Comparison of ENCODE assay signal across 22 cellular contexts in the genomic region with DNA sequence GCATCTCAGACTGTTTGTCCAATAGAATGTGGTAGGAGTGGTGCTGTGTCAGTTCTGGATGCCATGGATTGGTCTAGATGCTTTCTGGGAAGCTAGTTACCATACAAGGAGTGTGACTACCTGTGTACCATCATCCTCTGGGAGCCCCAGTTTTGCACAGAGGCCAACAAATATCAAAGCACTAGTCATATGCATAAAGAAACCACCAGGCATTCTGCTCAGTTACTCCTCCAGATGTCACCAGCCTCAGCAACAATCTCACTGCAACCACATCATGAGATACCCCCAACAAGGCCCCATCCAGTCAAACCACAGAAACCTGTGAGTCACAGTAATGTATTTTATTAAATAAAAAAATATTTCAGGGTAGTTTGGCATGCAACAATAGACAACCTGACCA.
A peak's percentile ranks its signal among the peaks of the same experiment; 100 is the strongest.
DNase-seq lines count a peak whose midpoint lies in the region; ATAC-seq and TF ChIP-seq lines count a peak whose summit lies in the region.
"Had no signal": no experiment of that assay in that cellular context is flagged by ENCODE, and none has a peak within 500 bp of the region (broad histone marks: within the 10 kb centered on the region; RNA-seq: fewer than 3 reads in every experiment).

No MANE protein-coding gene starts in this region.

- H3K4me3 Mint-ChIP-seq in activated CD8-positive, alpha-beta T cell treated with anti-CD3 and anti-CD28 coated beads for 36 hours, result no peak overlapping the region
- H3K4me3 Mint-ChIP-seq in activated CD8-positive, alpha-beta T cell treated with anti-CD3 and anti-CD28 coated beads, Interleukin-2, amount 10 ng/mL, durations not matched to agents 7 days and 5 days, result no peak overlapping the region
- H3K4me3 Mint-ChIP-seq: activated B cell treated with CpG ODN at 0.5 μM for 24 hours, CD14-positive monocyte, HFFc6 had no signal

- no peak for TF ChIP-seq CTCF in activated CD8-positive, alpha-beta T cell treated with anti-CD3 and anti-CD28 coated beads for 36 hours (IDR thresholded peaks at IDR 0.05)
- TF ChIP-seq CTCF in fibroblast of lung (conservative IDR thresholded peaks at IDR 0.05 in 1 of 2, IDR thresholded peaks at IDR 0.05 in 1 of 2; ENCODE audit: low read depth in 1 of 2, low read length in 2 of 2), result no peak
- no peak for TF ChIP-seq CTCF in transverse colon (IDR thresholded peaks at IDR 0.05)

- H3K27ac Mint-ChIP-seq in activated CD8-positive, alpha-beta T cell treated with anti-CD3 and anti-CD28 coated beads for 36 hours, result no peak overlapping the region
- no peak overlapping the region for H3K27ac Mint-ChIP-seq in activated CD8-positive, alpha-beta T cell treated with anti-CD3 and anti-CD28 coated beads, Interleukin-2, amount 10 ng/mL, durations not matched to agents 7 days and 5 days
- H3K27ac Mint-ChIP-seq: activated B cell treated with CpG ODN at 0.5 μM for 24 hours, CD14-positive monocyte, HFFc6 had no signal

- no peak for TF ChIP-seq EP300 in transverse colon (IDR thresholded peaks at IDR 0.05; ENCODE audit: low read depth)

- CTCF ChIA-PET in activated CD8-positive, alpha-beta T cell treated with anti-CD3 and anti-CD28 coated beads for 36 hours (lab: Charles Lee), result no interaction called here
- CTCF ChIA-PET in activated CD8-positive, alpha-beta T cell treated with anti-CD3 and anti-CD28 coated beads, Interleukin-2, amount 10 ng/mL, durations not matched to agents 7 days and 5 days (lab: Charles Lee), result no interaction called here

- no peak overlapping the region for H3K4me2 ChIP-seq in fibroblast of lung (ENCODE audit: extremely low read depth, insufficient read depth, low read length)
- H3K4me2 ChIP-seq: A549 had no signal

- intact Hi-C loops in activated CD8-positive, alpha-beta T cell treated with anti-CD3 and anti-CD28 coated beads for 36 hours (cut with micrococcal nuclease), result no loop called here
- intact Hi-C loops in transverse colon (cut with DNase I; ENCODE audit: low total_unique reads), result no loop called here

- POLR2A ChIA-PET in activated CD8-positive, alpha-beta T cell treated with anti-CD3 and anti-CD28 coated beads for 36 hours (lab: Charles Lee), result no interaction called here
- POLR2A ChIA-PET in activated CD8-positive, alpha-beta T cell treated with anti-CD3 and anti-CD28 coated beads, Interleukin-2, amount 10 ng/mL, durations not matched to agents 7 days and 5 days (lab: Charles Lee), result no interaction called here

- H2AFZ ChIP-seq in fibroblast of lung (ENCODE audit: low read length), result no peak overlapping the region
- H2AFZ ChIP-seq: parathyroid adenoma had no signal

- in situ Hi-C loops in transverse colon (cut with MboI; ENCODE audit: low pct_ligation_motif_present in 1 of 4, low pct_unique_long_range_greater_than_20kb in 1 of 4, low sequenced_read_pairs in 3 of 4), result no loop called here

- no peaks in the 10 kb centered on the region for H3K27me3 Mint-ChIP-seq in activated CD8-positive, alpha-beta T cell treated with anti-CD3 and anti-CD28 coated beads for 36 hours
- H3K27me3 Mint-ChIP-seq in activated CD8-positive, alpha-beta T cell treated with anti-CD3 and anti-CD28 coated beads, Interleukin-2, amount 10 ng/mL, durations not matched to agents 7 days and 5 days (ENCODE audit: low read depth), result no peaks in the 10 kb centered on the region
- H3K27me3 Mint-ChIP-seq: activated B cell treated with CpG ODN at 0.5 μM for 24 hours had no signal

- DNase-seq in activated CD8-positive, alpha-beta T cell treated with anti-CD3 and anti-CD28 coated beads for 36 hours, result peak; percentile 14
- DNase-seq in activated CD8-positive, alpha-beta T cell treated with anti-CD3 and anti-CD28 coated beads, Interleukin-2, amount 10 ng/mL, durations not matched to agents 7 days and 5 days, result no peak
- DNase-seq in SW480 (ENCODE audit: low spot score) (peak; percentile 54), fibroblast of lung (ENCODE audit: low read depth in 2 of 2) (peak; percentile 50 to 59), transverse colon (no peak), GM19240 (ENCODE audit: insufficient read length, low spot score) (no peak), NOMO-1 treated with DMSO at 0.1 percent for 48 hours (lab: John Stamatoyannopoulos, UW; ENCODE audit: unreplicated experiment) (no peak)
- no peak for DNase-seq in stimulated activated naive CD8-positive, alpha-beta T cell treated with anti-CD3 and anti-CD28 coated beads, Interleukin-15, Interleukin-2, amounts not matched to agents 100 U/mL and 50 U/mL, for 24 hours
- DNase-seq: activated B cell treated with CpG ODN at 0.5 μM for 24 hours; activated naive CD4-positive, alpha-beta T cell treated with Interleukin-2 at 50 U/mL for 16 hours; DMS53; HFFc6; KG1; left ventricle myocardium superior; NCI-H1436; small intestine; stimulated activated naive CD4-positive, alpha-beta T cell treated with Interleukin-2 at 50 U/mL for 16 hours; upper lobe of right lung had no signal

- H3K4me3 ChIP-seq in fibroblast of lung (replicated peaks in 1 of 4; ENCODE audit: control extremely low read depth in 1 of 4, insufficient read depth in 1 of 4, low read depth in 3 of 4, low read length in 4 of 4) (no peak overlapping the region), transverse colon (no peak overlapping the region)
- H3K4me3 ChIP-seq: A549, upper lobe of right lung had no signal

- no peak overlapping the region for H3K9ac ChIP-seq in fibroblast of lung (ENCODE audit: insufficient read depth, low read length)
- H3K9ac ChIP-seq: parathyroid adenoma had no signal

- no peaks in the 10 kb centered on the region for H4K20me1 ChIP-seq in fibroblast of lung (ENCODE audit: control insufficient read depth, extremely low read depth, insufficient read depth, low read length)

- no peaks in the 10 kb centered on the region for H3K4me1 Mint-ChIP-seq in activated CD8-positive, alpha-beta T cell treated with anti-CD3 and anti-CD28 coated beads for 36 hours (ENCODE audit: low read depth)
- H3K4me1 Mint-ChIP-seq in activated CD8-positive, alpha-beta T cell treated with anti-CD3 and anti-CD28 coated beads, Interleukin-2, amount 10 ng/mL, durations not matched to agents 7 days and 5 days (ENCODE audit: low read depth), result no peaks in the 10 kb centered on the region
- H3K4me1 Mint-ChIP-seq: activated B cell treated with CpG ODN at 0.5 μM for 24 hours, CD14-positive monocyte had no signal

- H3K27me3 ChIP-seq in fibroblast of lung (ENCODE audit: control insufficient read depth, insufficient read depth, low read length) (no peaks in the 10 kb centered on the region), transverse colon (no peaks in the 10 kb centered on the region)
- H3K27me3 ChIP-seq: upper lobe of right lung had no signal

- peak; percentile 42 for ATAC-seq in activated CD8-positive, alpha-beta T cell treated with anti-CD3 and anti-CD28 coated beads for 36 hours
- ATAC-seq in activated CD8-positive, alpha-beta T cell treated with anti-CD3 and anti-CD28 coated beads, Interleukin-2, amount 10 ng/mL, durations not matched to agents 7 days and 5 days, result no peak
- peak; percentile 52 for ATAC-seq in stimulated activated naive CD8-positive, alpha-beta T cell treated with anti-CD3 and anti-CD28 coated beads, Interleukin-15, Interleukin-2, amounts not matched to agents 100 U/mL and 50 U/mL, for 24 hours
- ATAC-seq: A549, left ventricle myocardium superior, Right ventricle myocardium inferior, upper lobe of right lung had no signal

- H3K36me3 Mint-ChIP-seq in activated CD8-positive, alpha-beta T cell treated with anti-CD3 and anti-CD28 coated beads for 36 hours (ENCODE audit: low read depth), result no peaks in the 10 kb centered on the region
- H3K36me3 Mint-ChIP-seq in activated CD8-positive, alpha-beta T cell treated with anti-CD3 and anti-CD28 coated beads, Interleukin-2, amount 10 ng/mL, durations not matched to agents 7 days and 5 days (ENCODE audit: low read depth), result no peaks in the 10 kb centered on the region
- H3K36me3 Mint-ChIP-seq: CD14-positive monocyte had no signal

- no peaks in the 10 kb centered on the region for H3K4me1 ChIP-seq in fibroblast of lung (ENCODE audit: control insufficient read depth, extremely low read depth, insufficient read depth, low read length)
- no peaks in the 10 kb centered on the region for H3K4me1 ChIP-seq in transverse colon
- H3K4me1 ChIP-seq: A549, parathyroid adenoma, upper lobe of right lung had no signal

- no peaks in the 10 kb centered on the region for H3K79me2 ChIP-seq in fibroblast of lung (ENCODE audit: control insufficient read depth, insufficient read depth, low read length)
- H3K79me2 ChIP-seq: parathyroid adenoma had no signal

- no peaks in the 10 kb centered on the region for H3K9me3 ChIP-seq in fibroblast of lung (ENCODE audit: control insufficient read depth, insufficient read depth, low read depth, low read length)
- no peaks in the 10 kb centered on the region for H3K9me3 ChIP-seq in transverse colon
- H3K9me3 ChIP-seq: A549, upper lobe of right lung had no signal

- H3K36me3 ChIP-seq in fibroblast of lung (ENCODE audit: control insufficient read depth, insufficient read depth, low read length) (no peaks in the 10 kb centered on the region), transverse colon (no peaks in the 10 kb centered on the region)
- H3K36me3 ChIP-seq: upper lobe of right lung had no signal

- H3K27ac ChIP-seq in fibroblast of lung (ENCODE audit: insufficient read depth, low read length) (no peak overlapping the region), transverse colon (no peak overlapping the region)
- H3K27ac ChIP-seq: A549, parathyroid adenoma, upper lobe of right lung had no signal

- H3K9me3 Mint-ChIP-seq in activated CD8-positive, alpha-beta T cell treated with anti-CD3 and anti-CD28 coated beads for 36 hours, result no peaks in the 10 kb centered on the region
- H3K9me3 Mint-ChIP-seq in activated CD8-positive, alpha-beta T cell treated with anti-CD3 and anti-CD28 coated beads, Interleukin-2, amount 10 ng/mL, durations not matched to agents 7 days and 5 days (ENCODE audit: insufficient read depth), result peaks cover 3% of the 10 kb centered on the region
- H3K9me3 Mint-ChIP-seq: activated B cell treated with CpG ODN at 0.5 μM for 24 hours, HFFc6 had no signal

- no peak for TF ChIP-seq POLR2A in transverse colon (IDR thresholded peaks at IDR 0.05)

Comparison
In these comparisons a context has a peak if more than half of its experiments do, and no peak if none do; other contexts are left out.
1. DNase-seq: peak in activated CD8-positive, alpha-beta T cell treated with anti-CD3 and anti-CD28 coated beads for 36 hours (single experiment), SW480 (single experiment) and fibroblast of lung (2 of 2); none in activated CD8-positive, alpha-beta T cell treated with anti-CD3 and anti-CD28 coated beads, Interleukin-2, amount 10 ng/mL, durations not matched to agents 7 days and 5 days (single experiment), stimulated activated naive CD8-positive, alpha-beta T cell treated with anti-CD3 and anti-CD28 coated beads, Interleukin-15, Interleukin-2, amounts not matched to agents 100 U/mL and 50 U/mL, for 24 hours (single experiment), transverse colon (single experiment), GM19240 (single experiment) and NOMO-1 treated with DMSO at 0.1 percent for 48 hours (single experiment).